Comparison of ENCODE assay signal across 38 cellular contexts in genomic region chr5:59529286-59529685, GRCh38.
"Had no signal": no experiment of that assay in that cellular context is flagged by ENCODE, and none has a peak within 500 bp of the region (broad histone marks: within the 10 kb centered on the region; RNA-seq: fewer than 3 reads in every experiment).

No MANE protein-coding gene starts in this region.

- H3K27ac ChIP-seq: ascending aorta, cardiac muscle cell, WERI-Rb-1 had no signal

- H3K9me3 ChIP-seq: ascending aorta had no signal

- H3K4me3 ChIP-seq: ascending aorta, cardiac muscle cell had no signal

- H3K27me3 Mint-ChIP-seq: activated CD4-positive, alpha-beta memory T cell treated with anti-CD3 and anti-CD28 coated beads, Interleukin-2, amount 10 ng/mL, durations not matched to agents 7 days and 5 days; activated CD4-positive, alpha-beta T cell treated with anti-CD3 and anti-CD28 coated beads for 36 hours; activated CD4-positive, alpha-beta T cell treated with anti-CD3 and anti-CD28 coated beads, Interleukin-2, amount 10 ng/mL, durations not matched to agents 7 days and 5 days; activated CD8-positive, alpha-beta memory T cell treated with anti-CD3 and anti-CD28 coated beads, Interleukin-2, amount 10 ng/mL, durations not matched to agents 7 days and 5 days; activated naive CD4-positive, alpha-beta T cell treated with anti-CD3 and anti-CD28 coated beads, Interleukin-2, amount 10 ng/mL, durations not matched to agents 7 days and 5 days; activated naive CD4-positive, alpha-beta T cell treated with anti-CD3 and anti-CD28 coated beads, Interleukin-2, amount 50 U/mL, for 24 hours; activated naive CD8-positive, alpha-beta T cell; activated naive CD8-positive, alpha-beta T cell treated with anti-CD3 and anti-CD28 coated beads, Interleukin-2, amount 10 ng/mL, durations not matched to agents 7 days and 5 days; activated naive CD8-positive, alpha-beta T cell treated with anti-CD3 and anti-CD28 coated beads, Interleukin-2, amount 50 U/mL, for 24 hours; activated T-cell treated with anti-CD3 and anti-CD28 coated beads, Interleukin-2, amount 50 U/mL, for 24 hours; brain; central memory CD8-positive, alpha-beta T cell had no signal

- H3K4me1 Mint-ChIP-seq: activated CD4-positive, alpha-beta memory T cell treated with anti-CD3 and anti-CD28 coated beads, Interleukin-2, amount 10 ng/mL, durations not matched to agents 7 days and 5 days; activated CD4-positive, alpha-beta T cell treated with anti-CD3 and anti-CD28 coated beads for 36 hours; activated CD4-positive, alpha-beta T cell treated with anti-CD3 and anti-CD28 coated beads, Interleukin-2, amount 10 ng/mL, durations not matched to agents 7 days and 5 days; activated CD8-positive, alpha-beta memory T cell treated with anti-CD3 and anti-CD28 coated beads, Interleukin-2, amount 10 ng/mL, durations not matched to agents 7 days and 5 days; activated naive CD4-positive, alpha-beta T cell treated with anti-CD3 and anti-CD28 coated beads, Interleukin-2, amount 10 ng/mL, durations not matched to agents 7 days and 5 days; activated naive CD4-positive, alpha-beta T cell treated with anti-CD3 and anti-CD28 coated beads, Interleukin-2, amount 50 U/mL, for 24 hours; activated naive CD8-positive, alpha-beta T cell treated with anti-CD3 and anti-CD28 coated beads, Interleukin-2, amount 10 ng/mL, durations not matched to agents 7 days and 5 days; activated naive CD8-positive, alpha-beta T cell treated with anti-CD3 and anti-CD28 coated beads, Interleukin-2, amount 50 U/mL, for 24 hours; brain; central memory CD8-positive, alpha-beta T cell had no signal

- H3K4me3 Mint-ChIP-seq: activated CD4-positive, alpha-beta memory T cell treated with anti-CD3 and anti-CD28 coated beads, Interleukin-2, amount 10 ng/mL, durations not matched to agents 7 days and 5 days; activated CD4-positive, alpha-beta T cell treated with anti-CD3 and anti-CD28 coated beads for 36 hours; activated CD4-positive, alpha-beta T cell treated with anti-CD3 and anti-CD28 coated beads, Interleukin-2, amount 10 ng/mL, durations not matched to agents 7 days and 5 days; activated CD8-positive, alpha-beta memory T cell treated with anti-CD3 and anti-CD28 coated beads, Interleukin-2, amount 10 ng/mL, durations not matched to agents 7 days and 5 days; activated CD8-positive, alpha-beta T cell treated with anti-CD3 and anti-CD28 coated beads, Interleukin-2, amount 10 ng/mL, durations not matched to agents 7 days and 5 days; activated naive CD4-positive, alpha-beta T cell treated with anti-CD3 and anti-CD28 coated beads, Interleukin-2, amount 10 ng/mL, durations not matched to agents 7 days and 5 days; activated naive CD4-positive, alpha-beta T cell treated with anti-CD3 and anti-CD28 coated beads, Interleukin-2, amount 50 U/mL, for 24 hours; activated naive CD8-positive, alpha-beta T cell; activated naive CD8-positive, alpha-beta T cell treated with anti-CD3 and anti-CD28 coated beads, Interleukin-2, amount 10 ng/mL, durations not matched to agents 7 days and 5 days; activated naive CD8-positive, alpha-beta T cell treated with anti-CD3 and anti-CD28 coated beads, Interleukin-2, amount 50 U/mL, for 24 hours; activated T-cell treated with anti-CD3 and anti-CD28 coated beads, Interleukin-2, amount 50 U/mL, for 24 hours; brain; central memory CD8-positive, alpha-beta T cell; T-helper 1 cell treated with Interleukin-12 subunit alpha and Interleukin-12 subunit beta and Interleukin-4 antibody, amounts not matched to agents 30 μg/mL and 1 μg/mL, for 36 hours; T-helper 2 cell treated with Interferon-gamma antibody and Interleukin-4, amounts not matched to agents 5 μg/mL and 100 μg/mL, for 36 hours; WTC11 had no signal

- H3K36me3 Mint-ChIP-seq: activated CD8-positive, alpha-beta memory T cell treated with anti-CD3 and anti-CD28 coated beads, Interleukin-2, amount 10 ng/mL, durations not matched to agents 7 days and 5 days; activated naive CD4-positive, alpha-beta T cell treated with anti-CD3 and anti-CD28 coated beads, Interleukin-2, amount 10 ng/mL, durations not matched to agents 7 days and 5 days; activated naive CD4-positive, alpha-beta T cell treated with anti-CD3 and anti-CD28 coated beads, Interleukin-2, amount 50 U/mL, for 24 hours; activated naive CD8-positive, alpha-beta T cell; activated naive CD8-positive, alpha-beta T cell treated with anti-CD3 and anti-CD28 coated beads, Interleukin-2, amount 10 ng/mL, durations not matched to agents 7 days and 5 days had no signal

- H3K27ac Mint-ChIP-seq: activated CD4-positive, alpha-beta memory T cell treated with anti-CD3 and anti-CD28 coated beads, Interleukin-2, amount 10 ng/mL, durations not matched to agents 7 days and 5 days; activated CD4-positive, alpha-beta T cell treated with anti-CD3 and anti-CD28 coated beads for 36 hours; activated CD4-positive, alpha-beta T cell treated with anti-CD3 and anti-CD28 coated beads, Interleukin-2, amount 10 ng/mL, durations not matched to agents 7 days and 5 days; activated CD8-positive, alpha-beta memory T cell treated with anti-CD3 and anti-CD28 coated beads, Interleukin-2, amount 10 ng/mL, durations not matched to agents 7 days and 5 days; activated CD8-positive, alpha-beta T cell treated with anti-CD3 and anti-CD28 coated beads, Interleukin-2, amount 10 ng/mL, durations not matched to agents 7 days and 5 days; activated naive CD4-positive, alpha-beta T cell treated with anti-CD3 and anti-CD28 coated beads, Interleukin-2, amount 10 ng/mL, durations not matched to agents 7 days and 5 days; activated naive CD4-positive, alpha-beta T cell treated with anti-CD3 and anti-CD28 coated beads, Interleukin-2, amount 50 U/mL, for 24 hours; activated naive CD8-positive, alpha-beta T cell; activated naive CD8-positive, alpha-beta T cell treated with anti-CD3 and anti-CD28 coated beads, Interleukin-2, amount 10 ng/mL, durations not matched to agents 7 days and 5 days; activated naive CD8-positive, alpha-beta T cell treated with anti-CD3 and anti-CD28 coated beads, Interleukin-2, amount 50 U/mL, for 24 hours; activated T-cell treated with anti-CD3 and anti-CD28 coated beads, Interleukin-2, amount 50 U/mL, for 24 hours; activated T-helper 2 cell treated with anti-CD3 and anti-CD28 coated beads, Interferon-gamma antibody, Interleukin-2, Interleukin-4, amounts not matched to agents 10 μg/mL and 5 μg/mL and 100 μg/mL, durations not matched to agents 14 hours and 24 hours and 36 hours; brain; T-helper 1 cell treated with Interleukin-12 subunit alpha and Interleukin-12 subunit beta and Interleukin-4 antibody, amounts not matched to agents 30 μg/mL and 1 μg/mL, for 36 hours; T-helper 2 cell treated with Interferon-gamma antibody and Interleukin-4, amounts not matched to agents 5 μg/mL and 100 μg/mL, for 36 hours; WTC11 had no signal

- DNase-seq: activated CD4-positive, alpha-beta memory T cell treated with anti-CD3 and anti-CD28 coated beads, Interleukin-2, amount 10 ng/mL, durations not matched to agents 7 days and 5 days; activated CD4-positive, alpha-beta T cell treated with anti-CD3 and anti-CD28 coated beads for 1 hour; activated CD4-positive, alpha-beta T cell treated with anti-CD3 and anti-CD28 coated beads for 36 hours; activated CD4-positive, alpha-beta T cell treated with anti-CD3 and anti-CD28 coated beads for 48 hours; activated CD4-positive, alpha-beta T cell treated with anti-CD3 and anti-CD28 coated beads, Interleukin-2, amount 10 ng/mL, durations not matched to agents 7 days and 5 days; activated CD4-positive, alpha-beta T cell treated with anti-CD3 and anti-CD28 coated beads, Interleukin-2, amount 50 U/mL, for 48 hours; activated CD4-positive, CD25-positive, alpha-beta regulatory T cell; activated CD8-positive, alpha-beta memory T cell treated with anti-CD3 and anti-CD28 coated beads for 24 hours; activated CD8-positive, alpha-beta memory T cell treated with anti-CD3 and anti-CD28 coated beads, Interleukin-2, amount 10 ng/mL, durations not matched to agents 7 days and 5 days; activated CD8-positive, alpha-beta memory T cell treated with anti-CD3 and anti-CD28 coated beads, Interleukin-2, amount 50 U/mL, for 48 hours; activated CD8-positive, alpha-beta T cell treated with anti-CD3 and anti-CD28 coated beads, Interleukin-2, amount 10 ng/mL, durations not matched to agents 7 days and 5 days; activated effector memory CD4-positive, alpha-beta T cell treated with Interleukin-2 at 50 U/mL for 16 hours; activated gamma-delta T cell; activated naive CD4-positive, alpha-beta T cell treated with anti-CD3 and anti-CD28 coated beads, Interleukin-2, amount 10 ng/mL, durations not matched to agents 7 days and 5 days; activated naive CD4-positive, alpha-beta T cell treated with Interleukin-2 at 50 U/mL for 16 hours; activated naive CD8-positive, alpha-beta T cell treated with anti-CD3 and anti-CD28 coated beads, Interleukin-2, amount 10 ng/mL, durations not matched to agents 7 days and 5 days; activated naive CD8-positive, alpha-beta T cell treated with anti-CD3 and anti-CD28 coated beads, Interleukin-2, amount 50 U/mL, for 24 hours; activated T-cell treated with anti-CD3 and anti-CD28 coated beads, Interleukin-2, amount 50 U/mL, for 24 hours; activated T-cell treated with anti-CD3 and anti-CD28 coated beads, Interleukin-2, amount 50 U/mL, for 48 hours; amygdala; anterior cingulate cortex; caudate nucleus; cerebellar nuclear complex; T-helper 1 cell; T-helper 2 cell; T-helper 9 cell; WERI-Rb-1 had no signal

- H3K9me3 Mint-ChIP-seq: activated naive CD4-positive, alpha-beta T cell treated with anti-CD3 and anti-CD28 coated beads, Interleukin-2, amount 50 U/mL, for 24 hours; activated T-helper 2 cell treated with anti-CD3 and anti-CD28 coated beads, Interferon-gamma antibody, Interleukin-2, Interleukin-4, amounts not matched to agents 10 μg/mL and 5 μg/mL and 100 μg/mL, durations not matched to agents 14 hours and 24 hours and 36 hours had no signal

- H3K36me3 ChIP-seq: ascending aorta, cardiac muscle cell, WERI-Rb-1 had no signal

- H3K27me3 ChIP-seq: ascending aorta, cardiac muscle cell had no signal

- ATAC-seq: activated CD4-positive, alpha-beta T cell treated with anti-CD3 and anti-CD28 coated beads for 36 hours; activated CD4-positive, CD25-positive, alpha-beta regulatory T cell treated with anti-CD3 and anti-CD28 coated beads, Interleukin-2, amount 50 U/mL, for 24 hours; activated CD8-positive, alpha-beta memory T cell treated with anti-CD3 and anti-CD28 coated beads, Interleukin-2, amount 10 ng/mL, durations not matched to agents 7 days and 5 days; activated CD8-positive, alpha-beta T cell treated with anti-CD3 and anti-CD28 coated beads, Interleukin-2, amount 10 ng/mL, durations not matched to agents 7 days and 5 days; activated naive CD8-positive, alpha-beta T cell treated with anti-CD3 and anti-CD28 coated beads, Interleukin-2, amount 50 U/mL, for 24 hours had no signal

- H3K4me1 ChIP-seq: ascending aorta had no signal
